26 cellular contexts compared by ENCODE assay signal in genomic region chr20:55565374-55565773, GRCh38.
"Had no signal": no experiment of that assay in that cellular context is flagged by ENCODE, and none has a peak within 500 bp of the region (broad histone marks: within the 10 kb centered on the region; RNA-seq: fewer than 3 reads in every experiment).

No MANE protein-coding gene starts in this region.

- ATAC-seq: stimulated activated effector memory CD8-positive, alpha-beta T cell treated with anti-CD3 and anti-CD28 coated beads, Interleukin-12 subunit alpha, Interleukin-12 subunit beta, amount 100 ng/mL, for 72 hours; stimulated activated memory B cell treated with anti-CD40 and anti-IgM and Interleukin-4, amounts not matched to agents 10 μg/mL and 1 μg/mL and 100 μg/mL, for 72 hours; stimulated activated naive B cell treated with anti-CD40 and anti-IgM and Interleukin-4, amounts not matched to agents 10 μg/mL and 1 μg/mL and 100 μg/mL, for 72 hours; stimulated activated naive CD8-positive, alpha-beta T cell treated with anti-CD3 and anti-CD28 coated beads, Interleukin-15, amount 100 ng/mL, for 72 hours; stimulated activated naive CD8-positive, alpha-beta T cell treated with anti-CD3 and anti-CD28 coated beads, Interleukin-15, Interleukin-2, amounts not matched to agents 100 U/mL and 50 U/mL, for 24 hours; upper lobe of right lung had no signal

- H3K36me3 ChIP-seq: stomach, suprapubic skin, thoracic aorta, thyroid gland, tibial artery, tibial nerve, transverse colon, upper lobe of left lung, upper lobe of right lung, uterus, vagina had no signal

- DNase-seq: stimulated activated CD4-positive, alpha-beta T cell treated with anti-CD3 and anti-CD28 coated beads, Interleukin-2, amount 100 ng/mL, for 48 hours; stimulated activated CD4-positive, alpha-beta T cell treated with anti-CD3 and anti-CD28 coated beads, Interleukin-4, amount 100 ng/mL, for 1 hour; stimulated activated CD4-positive, alpha-beta T cell treated with anti-CD3 and anti-CD28 coated beads, Interleukin-4, amount 100 ng/mL, for 24 hours; stimulated activated CD4-positive, alpha-beta T cell treated with anti-CD3 and anti-CD28 coated beads, Interleukin-4, amount 100 ng/mL, for 4 hours; stimulated activated CD8-positive, alpha-beta memory T cell treated with anti-CD3 and anti-CD28 coated beads, Interleukin-4, amount 100 ng/mL, for 48 hours; stimulated activated naive B cell treated with anti-CD40 and anti-IgM and Interleukin-4, amounts not matched to agents 10 μg/mL and 1 μg/mL and 100 μg/mL, for 72 hours; stimulated activated naive CD4-positive, alpha-beta T cell; stimulated activated naive CD4-positive, alpha-beta T cell treated with Interleukin-2 at 50 U/mL for 16 hours; stimulated activated naive CD8-positive, alpha-beta T cell treated with anti-CD3 and anti-CD28 coated beads, Interleukin-15, amount 100 ng/mL, for 72 hours; stimulated activated naive CD8-positive, alpha-beta T cell treated with anti-CD3 and anti-CD28 coated beads, Interleukin-15, Interleukin-2, amounts not matched to agents 100 U/mL and 50 U/mL, for 24 hours; stomach; substantia nigra; testis; thyroid gland; tibial artery; transverse colon; trophoblast cell; upper lobe of left lung; upper lobe of right lung; uterus had no signal

- H3K4me3 ChIP-seq: stomach, suprapubic skin, testis, thoracic aorta, thyroid gland, tibial artery, tibial nerve, transverse colon, upper lobe of left lung, upper lobe of right lung, uterus, vagina had no signal

- H3K27ac ChIP-seq: stomach, suprapubic skin, testis, thoracic aorta, thyroid gland, tibial artery, tibial nerve, transverse colon, upper lobe of left lung, upper lobe of right lung, uterus, vagina had no signal

- H3K4me1 ChIP-seq: stomach, suprapubic skin, testis, thyroid gland, tibial artery, transverse colon, upper lobe of left lung, upper lobe of right lung, uterus, vagina had no signal

- H3K9me3 ChIP-seq: suprapubic skin, testis, thoracic aorta, thyroid gland, tibial artery, tibial nerve, transverse colon, upper lobe of left lung, upper lobe of right lung, uterus, vagina had no signal

- H3K27me3 ChIP-seq: stomach, suprapubic skin, testis, thyroid gland, tibial artery, tibial nerve, transverse colon, upper lobe of left lung, upper lobe of right lung, uterus, vagina had no signal
